1 cellular context compared by ENCODE assay signal in the genomic region with DNA sequence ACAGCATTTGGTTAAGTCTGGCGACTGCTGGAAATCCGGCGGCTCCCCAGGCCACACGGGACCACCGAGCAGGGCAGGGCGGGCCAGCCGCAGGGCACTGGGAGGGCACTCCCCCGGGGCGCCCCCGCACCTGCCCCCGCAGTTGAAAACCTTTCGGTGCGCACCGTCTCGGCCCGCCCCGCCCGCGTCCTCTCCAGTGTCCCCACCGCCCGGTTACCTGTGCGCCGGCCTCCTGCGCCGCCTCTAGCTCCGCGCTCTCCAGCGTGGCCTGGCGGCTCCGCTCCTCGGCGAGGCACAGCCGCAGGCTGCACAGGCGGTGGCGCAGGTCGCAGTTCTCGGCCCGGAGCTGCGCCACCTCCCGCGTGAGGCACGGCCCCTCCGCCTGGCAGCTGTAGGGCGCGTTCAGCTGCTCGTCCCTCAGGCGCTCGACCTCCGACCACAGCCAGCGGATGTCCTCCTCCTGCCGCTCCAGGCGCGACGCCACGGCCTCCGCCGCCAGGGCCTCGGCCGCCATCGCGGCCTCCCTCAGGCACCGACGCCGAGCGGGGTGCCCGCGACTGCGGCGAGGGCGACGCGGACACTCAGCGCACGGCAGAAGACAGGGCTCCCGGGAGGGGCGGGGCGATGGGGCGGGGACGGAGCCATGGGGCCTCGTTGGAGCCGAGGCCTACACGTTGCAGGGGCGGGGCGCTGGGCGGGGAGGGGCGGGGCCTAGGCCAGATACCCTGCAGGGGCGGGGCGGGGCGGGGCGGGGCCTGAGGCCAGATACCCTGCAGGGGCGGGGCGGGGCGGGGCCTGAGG.
TF ChIP-seq lines count a peak whose summit lies in the region.

A gene (minus strand): TSS at position 600 of the 801 bp plus-strand sequence. CDS start 86 bp downstream, at position 514.

TF ChIP-seq in HepG2, 621 proteins besides CTCF, POLR2A, EP300 and RAD21 (continued from another document):
- TF ChIP-seq, protein P1, sequence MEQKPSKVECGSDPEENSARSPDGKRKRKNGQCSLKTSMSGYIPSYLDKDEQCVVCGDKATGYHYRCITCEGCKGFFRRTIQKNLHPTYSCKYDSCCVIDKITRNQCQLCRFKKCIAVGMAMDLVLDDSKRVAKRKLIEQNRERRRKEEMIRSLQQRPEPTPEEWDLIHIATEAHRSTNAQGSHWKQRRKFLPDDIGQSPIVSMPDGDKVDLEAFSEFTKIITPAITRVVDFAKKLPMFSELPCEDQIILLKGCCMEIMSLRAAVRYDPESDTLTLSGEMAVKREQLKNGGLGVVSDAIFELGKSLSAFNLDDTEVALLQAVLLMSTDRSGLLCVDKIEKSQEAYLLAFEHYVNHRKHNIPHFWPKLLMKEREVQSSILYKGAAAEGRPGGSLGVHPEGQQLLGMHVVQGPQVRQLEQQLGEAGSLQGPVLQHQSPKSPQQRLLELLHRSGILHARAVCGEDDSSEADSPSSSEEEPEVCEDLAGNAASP (CRISPR knock-in tag; IDR thresholded peaks at IDR 0.05; ENCODE audit: borderline replicate concordance), result peak; percentile 28; the same call in 1 of the 2 replicates
- TF ChIP-seq, protein P2, sequence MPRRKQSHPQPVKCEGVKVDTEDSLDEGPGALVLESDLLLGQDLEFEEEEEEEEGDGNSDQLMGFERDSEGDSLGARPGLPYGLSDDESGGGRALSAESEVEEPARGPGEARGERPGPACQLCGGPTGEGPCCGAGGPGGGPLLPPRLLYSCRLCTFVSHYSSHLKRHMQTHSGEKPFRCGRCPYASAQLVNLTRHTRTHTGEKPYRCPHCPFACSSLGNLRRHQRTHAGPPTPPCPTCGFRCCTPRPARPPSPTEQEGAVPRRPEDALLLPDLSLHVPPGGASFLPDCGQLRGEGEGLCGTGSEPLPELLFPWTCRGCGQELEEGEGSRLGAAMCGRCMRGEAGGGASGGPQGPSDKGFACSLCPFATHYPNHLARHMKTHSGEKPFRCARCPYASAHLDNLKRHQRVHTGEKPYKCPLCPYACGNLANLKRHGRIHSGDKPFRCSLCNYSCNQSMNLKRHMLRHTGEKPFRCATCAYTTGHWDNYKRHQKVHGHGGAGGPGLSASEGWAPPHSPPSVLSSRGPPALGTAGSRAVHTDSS (CRISPR knock-in tag; conservative IDR thresholded peaks at IDR 0.05), result no peak
- TF ChIP-seq, protein P3, sequence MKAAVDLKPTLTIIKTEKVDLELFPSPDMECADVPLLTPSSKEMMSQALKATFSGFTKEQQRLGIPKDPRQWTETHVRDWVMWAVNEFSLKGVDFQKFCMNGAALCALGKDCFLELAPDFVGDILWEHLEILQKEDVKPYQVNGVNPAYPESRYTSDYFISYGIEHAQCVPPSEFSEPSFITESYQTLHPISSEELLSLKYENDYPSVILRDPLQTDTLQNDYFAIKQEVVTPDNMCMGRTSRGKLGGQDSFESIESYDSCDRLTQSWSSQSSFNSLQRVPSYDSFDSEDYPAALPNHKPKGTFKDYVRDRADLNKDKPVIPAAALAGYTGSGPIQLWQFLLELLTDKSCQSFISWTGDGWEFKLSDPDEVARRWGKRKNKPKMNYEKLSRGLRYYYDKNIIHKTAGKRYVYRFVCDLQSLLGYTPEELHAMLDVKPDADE (CRISPR knock-in tag; IDR thresholded peaks at IDR 0.05), result no peak
- TF ChIP-seq, protein P4, sequence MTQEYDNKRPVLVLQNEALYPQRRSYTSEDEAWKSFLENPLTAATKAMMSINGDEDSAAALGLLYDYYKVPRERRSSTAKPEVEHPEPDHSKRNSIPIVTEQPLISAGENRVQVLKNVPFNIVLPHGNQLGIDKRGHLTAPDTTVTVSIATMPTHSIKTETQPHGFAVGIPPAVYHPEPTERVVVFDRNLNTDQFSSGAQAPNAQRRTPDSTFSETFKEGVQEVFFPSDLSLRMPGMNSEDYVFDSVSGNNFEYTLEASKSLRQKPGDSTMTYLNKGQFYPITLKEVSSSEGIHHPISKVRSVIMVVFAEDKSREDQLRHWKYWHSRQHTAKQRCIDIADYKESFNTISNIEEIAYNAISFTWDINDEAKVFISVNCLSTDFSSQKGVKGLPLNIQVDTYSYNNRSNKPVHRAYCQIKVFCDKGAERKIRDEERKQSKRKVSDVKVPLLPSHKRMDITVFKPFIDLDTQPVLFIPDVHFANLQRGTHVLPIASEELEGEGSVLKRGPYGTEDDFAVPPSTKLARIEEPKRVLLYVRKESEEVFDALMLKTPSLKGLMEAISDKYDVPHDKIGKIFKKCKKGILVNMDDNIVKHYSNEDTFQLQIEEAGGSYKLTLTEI (CRISPR knock-in tag; conservative IDR thresholded peaks at IDR 0.05), result no peak; the same call in 1 of the 2 replicates
- TF ChIP-seq, protein P5, sequence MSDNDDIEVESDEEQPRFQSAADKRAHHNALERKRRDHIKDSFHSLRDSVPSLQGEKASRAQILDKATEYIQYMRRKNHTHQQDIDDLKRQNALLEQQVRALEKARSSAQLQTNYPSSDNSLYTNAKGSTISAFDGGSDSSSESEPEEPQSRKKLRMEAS (IDR thresholded peaks at IDR 0.05), result peak; percentile 90
- TF ChIP-seq IRX3 (CRISPR knock-in tag; IDR thresholded peaks at IDR 0.05; ENCODE audit: borderline replicate concordance, low read depth) (peak; percentile 99), ZNF558 (CRISPR knock-in tag; IDR thresholded peaks at IDR 0.05; ENCODE audit: borderline replicate concordance) (peak; percentile 63; the same call in 1 of the 2 replicates), ZNF496 (CRISPR knock-in tag; IDR thresholded peaks at IDR 0.05; ENCODE audit: insufficient replicate concordance) (no peak), ZSCAN30 (CRISPR knock-in tag; IDR thresholded peaks at IDR 0.05) (peak; percentile 86; the same call in 1 of the 2 replicates), ELF4 (CRISPR knock-in tag; IDR thresholded peaks at IDR 0.05; ENCODE audit: borderline replicate concordance) (no peak), MIXL1 (CRISPR knock-in tag; IDR thresholded peaks at IDR 0.05) (no peak), ZNF251 (CRISPR knock-in tag; IDR thresholded peaks at IDR 0.05) (no peak; the same call in 1 of the 2 replicates), RFX1 (IDR thresholded peaks at IDR 0.05) (no peak)
- TF ChIP-seq, protein P6, sequence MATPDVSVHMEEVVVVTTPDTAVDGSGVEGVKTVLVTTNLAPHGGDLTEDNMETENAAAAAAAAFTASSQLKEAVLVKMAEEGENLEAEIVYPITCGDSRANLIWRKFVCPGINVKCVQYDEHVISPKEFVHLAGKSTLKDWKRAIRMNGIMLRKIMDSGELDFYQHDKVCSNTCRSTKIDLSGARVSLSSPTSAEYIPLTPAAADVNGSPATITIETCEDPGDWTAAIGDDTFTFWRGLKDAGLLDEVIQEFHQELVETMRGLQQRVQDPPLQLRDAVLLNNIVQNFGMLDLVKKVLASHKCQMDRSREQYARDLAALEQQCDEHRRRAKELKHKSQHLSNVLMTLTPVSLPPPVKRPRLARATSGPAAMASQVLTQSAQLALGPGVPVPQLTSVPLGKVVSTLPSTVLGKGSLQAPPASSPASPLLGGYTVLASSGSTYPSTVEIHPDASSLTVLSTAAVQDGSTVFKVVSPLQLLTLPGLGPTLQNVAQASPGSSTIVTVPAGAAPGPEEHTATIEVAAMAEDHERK (CRISPR knock-in tag; IDR thresholded peaks at IDR 0.05; ENCODE audit: low read depth), result no peak
